Comparison of ENCODE assay signal across 2 cellular contexts in genomic region chr10:69459101-69459805, GRCh38.
A peak's percentile ranks its signal among the peaks of the same experiment; 100 is the strongest.
TF ChIP-seq lines count a peak whose summit lies in the region.

No MANE protein-coding gene starts in this region.

TF ChIP-seq in HCT116, 20 proteins besides CTCF, POLR2A, EP300 and RAD21:
- TF ChIP-seq TCF7L2 (IDR thresholded peaks at IDR 0.05; ENCODE audit: borderline replicate concordance, extremely low read depth, insufficient read depth, insufficient read length) (no peak), FOSL1 (IDR thresholded peaks at IDR 0.05; ENCODE audit: low read depth) (no peak), EZH2phosphoT487 (IDR thresholded peaks at IDR 0.05; ENCODE audit: borderline replicate concordance) (no peak), ZFX (IDR thresholded peaks at IDR 0.05) (no peak), SP1 (IDR thresholded peaks at IDR 0.05; ENCODE audit: low read depth) (no peak), SIN3A (IDR thresholded peaks at IDR 0.05; ENCODE audit: low read depth) (no peak), CEBPB (IDR thresholded peaks at IDR 0.05; ENCODE audit: low read depth) (no peak), ZBTB33 (IDR thresholded peaks at IDR 0.05; ENCODE audit: extremely low read depth, insufficient replicate concordance, low read length) (no peak), EZH2 (IDR thresholded peaks at IDR 0.05) (no peak), JUND (IDR thresholded peaks at IDR 0.05) (no peak), SRF (IDR thresholded peaks at IDR 0.05; ENCODE audit: low read depth) (no peak), YY1 (IDR thresholded peaks at IDR 0.05; ENCODE audit: extremely low read depth, insufficient replicate concordance, low read depth, low read length) (no peak), ZNF274 (IDR thresholded peaks at IDR 0.05; ENCODE audit: low read depth, low read length) (no peak), POLR2AphosphoS5 (IDR thresholded peaks at IDR 0.05; ENCODE audit: low read depth, low read length) (no peak), ELF1 (IDR thresholded peaks at IDR 0.05; ENCODE audit: borderline replicate concordance, low read depth) (no peak), ATF3 (IDR thresholded peaks at IDR 0.05) (no peak), REST (IDR thresholded peaks at IDR 0.05; ENCODE audit: low read depth) (no peak), EGR1 (IDR thresholded peaks at IDR 0.05; ENCODE audit: low read depth) (no peak), MAX (IDR thresholded peaks at IDR 0.05) (no peak), CBX3 (IDR thresholded peaks at IDR 0.05; ENCODE audit: low read depth) (no peak)

TF ChIP-seq in K562, 482 proteins besides CTCF, POLR2A, EP300 and RAD21:
- TF ChIP-seq ELK1 (CRISPR knock-in tag; IDR thresholded peaks at IDR 0.05): no peak
- TF ChIP-seq GABPB1 (CRISPR knock-in tag; IDR thresholded peaks at IDR 0.05): 0 out of 2 replicates have a peak, but pooled peaks have one; percentile 23
